Comparison of ENCODE assay signal across 1 cellular context in genomic region chr20:43658723-43659419, GRCh38.
TF ChIP-seq lines count a peak whose summit lies in the region.

No MANE protein-coding gene starts in this region.

TF ChIP-seq in HEK293, 187 proteins besides CTCF, POLR2A, EP300 and RAD21:
- no peak for TF ChIP-seq PRDM2 (tag by site-specific recombination; IDR thresholded peaks at IDR 0.05; ENCODE audit: borderline replicate concordance)
- TF ChIP-seq ZNF623 (tag by site-specific recombination; IDR thresholded peaks at IDR 0.05), result no peak
- TF ChIP-seq ZNF514 (tag by site-specific recombination; IDR thresholded peaks at IDR 0.05), result no peak
- no peak for TF ChIP-seq ZNF544 (tag by site-specific recombination; IDR thresholded peaks at IDR 0.05)
- TF ChIP-seq EGR2 (tag by site-specific recombination; IDR thresholded peaks at IDR 0.05; ENCODE audit: low read depth), result no peak
- peak; percentile 78 for TF ChIP-seq SCRT2 (tag by site-specific recombination; IDR thresholded peaks at IDR 0.05)
- TF ChIP-seq ZNF2 (tag by site-specific recombination; IDR thresholded peaks at IDR 0.05), result no peak
- TF ChIP-seq, protein P1, sequence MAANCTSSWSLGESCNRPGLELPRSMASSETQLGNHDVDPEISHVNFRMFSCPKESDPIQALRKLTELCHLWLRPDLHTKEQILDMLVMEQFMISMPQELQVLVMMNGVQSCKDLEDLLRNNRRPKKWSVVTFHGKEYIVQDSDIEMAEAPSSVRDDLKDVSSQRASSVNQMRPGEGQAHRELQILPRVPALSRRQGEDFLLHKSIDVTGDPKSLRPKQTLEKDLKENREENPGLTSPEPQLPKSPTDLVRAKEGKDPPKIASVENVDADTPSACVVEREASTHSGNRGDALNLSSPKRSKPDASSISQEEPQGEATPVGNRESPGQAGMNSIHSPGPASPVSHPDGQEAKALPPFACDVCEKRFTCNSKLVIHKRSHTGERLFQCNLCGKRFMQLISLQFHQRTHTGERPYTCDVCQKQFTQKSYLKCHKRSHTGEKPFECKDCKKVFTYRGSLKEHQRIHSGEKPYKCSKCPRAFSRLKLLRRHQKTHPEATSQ (tag by site-specific recombination; IDR thresholded peaks at IDR 0.05), result no peak
- TF ChIP-seq ZNF157 (tag by site-specific recombination; IDR thresholded peaks at IDR 0.05), result no peak
- TF ChIP-seq ZNF121 (tag by site-specific recombination; IDR thresholded peaks at IDR 0.05), result no peak
- TF ChIP-seq SCRT1 (tag by site-specific recombination; IDR thresholded peaks at IDR 0.05; ENCODE audit: borderline replicate concordance), result peak; percentile 58; the same call in 1 of the 2 replicates
- TF ChIP-seq ZEB2 (tag by site-specific recombination; IDR thresholded peaks at IDR 0.05), result no peak
- TF ChIP-seq, protein P2, sequence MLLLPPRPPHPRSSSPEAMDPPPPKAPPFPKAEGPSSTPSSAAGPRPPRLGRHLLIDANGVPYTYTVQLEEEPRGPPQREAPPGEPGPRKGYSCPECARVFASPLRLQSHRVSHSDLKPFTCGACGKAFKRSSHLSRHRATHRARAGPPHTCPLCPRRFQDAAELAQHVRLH (tag by site-specific recombination; IDR thresholded peaks at IDR 0.05), result no peak
- TF ChIP-seq ZNF501 (tag by site-specific recombination; IDR thresholded peaks at IDR 0.05), result no peak
- TF ChIP-seq ZNF302 (tag by site-specific recombination; IDR thresholded peaks at IDR 0.05; ENCODE audit: low read depth), result no peak
- no peak for TF ChIP-seq OSR2 (tag by site-specific recombination; IDR thresholded peaks at IDR 0.05)
- TF ChIP-seq HOXC10 (CRISPR knock-in tag; IDR thresholded peaks at IDR 0.05), result no peak
- TF ChIP-seq ZNF202 (tag by site-specific recombination; IDR thresholded peaks at IDR 0.05; ENCODE audit: borderline replicate concordance), result no peak
- TF ChIP-seq ZNF324 (tag by site-specific recombination; IDR thresholded peaks at IDR 0.05), result no peak
- no peak for TF ChIP-seq ZNF416 (tag by site-specific recombination; IDR thresholded peaks at IDR 0.05)
- TF ChIP-seq FEZF1 (tag by site-specific recombination; IDR thresholded peaks at IDR 0.05), result no peak
- TF ChIP-seq, protein P3, sequence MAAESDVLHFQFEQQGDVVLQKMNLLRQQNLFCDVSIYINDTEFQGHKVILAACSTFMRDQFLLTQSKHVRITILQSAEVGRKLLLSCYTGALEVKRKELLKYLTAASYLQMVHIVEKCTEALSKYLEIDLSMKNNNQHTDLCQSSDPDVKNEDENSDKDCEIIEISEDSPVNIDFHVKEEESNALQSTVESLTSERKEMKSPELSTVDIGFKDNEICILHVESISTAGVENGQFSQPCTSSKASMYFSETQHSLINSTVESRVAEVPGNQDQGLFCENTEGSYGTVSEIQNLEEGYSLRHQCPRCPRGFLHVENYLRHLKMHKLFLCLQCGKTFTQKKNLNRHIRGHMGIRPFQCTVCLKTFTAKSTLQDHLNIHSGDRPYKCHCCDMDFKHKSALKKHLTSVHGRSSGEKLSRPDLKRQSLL (tag by site-specific recombination; IDR thresholded peaks at IDR 0.05), result peak; percentile 70
- no peak for TF ChIP-seq TCF7L2 (IDR thresholded peaks at IDR 0.05; ENCODE audit: borderline replicate concordance, low read depth, low read length)
